10 cellular contexts compared by ENCODE assay signal in genomic region chr21:21232320-21232719, GRCh38.
A peak's percentile ranks its signal among the peaks of the same experiment; 100 is the strongest.
DNase-seq lines count a peak whose midpoint lies in the region; ATAC-seq and TF ChIP-seq lines count a peak whose summit lies in the region.
"Had no signal": no experiment of that assay in that cellular context is flagged by ENCODE, and none has a peak within 500 bp of the region (broad histone marks: within the 10 kb centered on the region; RNA-seq: fewer than 3 reads in every experiment).

No MANE protein-coding gene starts in this region.

- intact Hi-C loops in gastrocnemius medialis (cut with DNase I; ENCODE audit: low total_unique reads): no loop called here

- DNase-seq in NCI-H524 (lab: John Stamatoyannopoulos, UW) (peak; percentile 20 to 45), NCI-H524 treated with DMSO at 0.1 percent for 48 hours (lab: John Stamatoyannopoulos, UW) (no peak), NCI-H82 (lab: John Stamatoyannopoulos, UW) (peak; percentile 65), endothelial cell (ENCODE audit: low spot score) (peak; percentile 9), renal cortical epithelial cell (ENCODE audit: low read depth) (peak; percentile 0), gastrocnemius medialis (no peak)
- DNase-seq: activated naive CD4-positive, alpha-beta T cell had no signal

- no peaks in the 10 kb centered on the region for H3K4me1 Mint-ChIP-seq in endothelial cell (ENCODE audit: unreplicated experiment)

- H3K4me1 ChIP-seq in gastrocnemius medialis: no peaks in the 10 kb centered on the region
- H3K4me1 ChIP-seq: parathyroid adenoma had no signal

- no peak overlapping the region for H3K27ac ChIP-seq in gastrocnemius medialis
- H3K27ac ChIP-seq: parathyroid adenoma had no signal

- H3K27me3 Mint-ChIP-seq in endothelial cell (ENCODE audit: unreplicated experiment): no peaks in the 10 kb centered on the region

- no peak overlapping the region for H3K4me3 ChIP-seq in gastrocnemius medialis

- H3K9me3 ChIP-seq in gastrocnemius medialis: no peaks in the 10 kb centered on the region

- no peaks in the 10 kb centered on the region for H3K36me3 Mint-ChIP-seq in endothelial cell (ENCODE audit: low read depth, unreplicated experiment)

- H3K27ac Mint-ChIP-seq in endothelial cell (ENCODE audit: unreplicated experiment): no peak overlapping the region

- TF ChIP-seq CTCF in endothelial cell (IDR thresholded peaks at IDR 0.05; ENCODE audit: unreplicated experiment): peak; percentile 51
- peak in 2 of 5 experiments; percentile 12 to 16 for TF ChIP-seq CTCF in gastrocnemius medialis (IDR thresholded peaks at IDR 0.05 in 4 of 5, conservative IDR thresholded peaks at IDR 0.05 in 1 of 5)

- H3K27me3 ChIP-seq in gastrocnemius medialis: no peaks in the 10 kb centered on the region

- in situ Hi-C loops in gastrocnemius medialis (cut with MboI; ENCODE audit: low sequenced_read_pairs in 4 of 4): no loop called here

- no peak for TF ChIP-seq POLR2A in gastrocnemius medialis (IDR thresholded peaks at IDR 0.05)

- no peaks in the 10 kb centered on the region for H3K9me3 Mint-ChIP-seq in endothelial cell (ENCODE audit: unreplicated experiment)

- no peaks in the 10 kb centered on the region for H3K36me3 ChIP-seq in gastrocnemius medialis

- ATAC-seq in gastrocnemius medialis: no peak
- ATAC-seq in HG02588 (IDR thresholded peaks at IDR 0.05; ENCODE audit: unreplicated experiment): no peak
- ATAC-seq in GM18861 (IDR thresholded peaks at IDR 0.05; ENCODE audit: unreplicated experiment): no peak

- no peak overlapping the region for H3K4me3 Mint-ChIP-seq in endothelial cell (ENCODE audit: unreplicated experiment)

Comparison
In these comparisons a context has a peak if more than half of its experiments do, and no peak if none do; other contexts are left out.
1. DNase-seq: peak in NCI-H524 (2 of 2), NCI-H82 (single experiment), endothelial cell (single experiment) and renal cortical epithelial cell (single experiment); none in NCI-H524 treated with DMSO at 0.1 percent for 48 hours (single experiment) and gastrocnemius medialis (0 of 2).